1 cellular context compared by ENCODE assay signal in the genomic region with DNA sequence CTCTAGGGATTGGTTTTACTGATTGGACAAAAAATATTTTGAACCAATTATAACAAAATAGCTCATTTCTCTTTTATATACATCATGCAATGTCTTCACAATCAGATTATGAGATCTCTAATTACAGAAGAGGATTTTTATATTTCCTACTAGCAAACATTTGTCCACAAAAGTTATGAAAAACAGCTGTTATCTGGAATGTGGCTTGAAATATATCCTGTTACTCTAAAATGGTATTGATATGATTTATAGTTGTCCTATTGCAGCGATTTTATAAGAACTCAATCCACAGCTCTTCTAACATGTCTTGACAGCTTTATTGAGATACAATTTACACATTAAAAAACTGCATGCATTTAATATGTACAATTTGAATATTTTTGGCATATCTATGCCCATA.
TF ChIP-seq lines count a peak whose summit lies in the region.

No MANE protein-coding gene starts in this region.

TF ChIP-seq in WTC11, 78 proteins besides CTCF, POLR2A, EP300 and RAD21 (continued from another document):
- TF ChIP-seq, protein P1, sequence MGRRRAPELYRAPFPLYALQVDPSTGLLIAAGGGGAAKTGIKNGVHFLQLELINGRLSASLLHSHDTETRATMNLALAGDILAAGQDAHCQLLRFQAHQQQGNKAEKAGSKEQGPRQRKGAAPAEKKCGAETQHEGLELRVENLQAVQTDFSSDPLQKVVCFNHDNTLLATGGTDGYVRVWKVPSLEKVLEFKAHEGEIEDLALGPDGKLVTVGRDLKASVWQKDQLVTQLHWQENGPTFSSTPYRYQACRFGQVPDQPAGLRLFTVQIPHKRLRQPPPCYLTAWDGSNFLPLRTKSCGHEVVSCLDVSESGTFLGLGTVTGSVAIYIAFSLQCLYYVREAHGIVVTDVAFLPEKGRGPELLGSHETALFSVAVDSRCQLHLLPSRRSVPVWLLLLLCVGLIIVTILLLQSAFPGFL (CRISPR knock-in tag; IDR thresholded peaks at IDR 0.05; ENCODE audit: borderline replicate concordance), result no peak
- TF ChIP-seq, protein P2, sequence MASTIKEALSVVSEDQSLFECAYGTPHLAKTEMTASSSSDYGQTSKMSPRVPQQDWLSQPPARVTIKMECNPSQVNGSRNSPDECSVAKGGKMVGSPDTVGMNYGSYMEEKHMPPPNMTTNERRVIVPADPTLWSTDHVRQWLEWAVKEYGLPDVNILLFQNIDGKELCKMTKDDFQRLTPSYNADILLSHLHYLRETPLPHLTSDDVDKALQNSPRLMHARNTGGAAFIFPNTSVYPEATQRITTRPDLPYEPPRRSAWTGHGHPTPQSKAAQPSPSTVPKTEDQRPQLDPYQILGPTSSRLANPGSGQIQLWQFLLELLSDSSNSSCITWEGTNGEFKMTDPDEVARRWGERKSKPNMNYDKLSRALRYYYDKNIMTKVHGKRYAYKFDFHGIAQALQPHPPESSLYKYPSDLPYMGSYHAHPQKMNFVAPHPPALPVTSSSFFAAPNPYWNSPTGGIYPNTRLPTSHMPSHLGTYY (CRISPR knock-in tag; IDR thresholded peaks at IDR 0.05), result no peak
- TF ChIP-seq, protein P3, sequence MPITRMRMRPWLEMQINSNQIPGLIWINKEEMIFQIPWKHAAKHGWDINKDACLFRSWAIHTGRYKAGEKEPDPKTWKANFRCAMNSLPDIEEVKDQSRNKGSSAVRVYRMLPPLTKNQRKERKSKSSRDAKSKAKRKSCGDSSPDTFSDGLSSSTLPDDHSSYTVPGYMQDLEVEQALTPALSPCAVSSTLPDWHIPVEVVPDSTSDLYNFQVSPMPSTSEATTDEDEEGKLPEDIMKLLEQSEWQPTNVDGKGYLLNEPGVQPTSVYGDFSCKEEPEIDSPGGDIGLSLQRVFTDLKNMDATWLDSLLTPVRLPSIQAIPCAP (CRISPR knock-in tag; IDR thresholded peaks at IDR 0.05), result no peak
- TF ChIP-seq, protein P4, sequence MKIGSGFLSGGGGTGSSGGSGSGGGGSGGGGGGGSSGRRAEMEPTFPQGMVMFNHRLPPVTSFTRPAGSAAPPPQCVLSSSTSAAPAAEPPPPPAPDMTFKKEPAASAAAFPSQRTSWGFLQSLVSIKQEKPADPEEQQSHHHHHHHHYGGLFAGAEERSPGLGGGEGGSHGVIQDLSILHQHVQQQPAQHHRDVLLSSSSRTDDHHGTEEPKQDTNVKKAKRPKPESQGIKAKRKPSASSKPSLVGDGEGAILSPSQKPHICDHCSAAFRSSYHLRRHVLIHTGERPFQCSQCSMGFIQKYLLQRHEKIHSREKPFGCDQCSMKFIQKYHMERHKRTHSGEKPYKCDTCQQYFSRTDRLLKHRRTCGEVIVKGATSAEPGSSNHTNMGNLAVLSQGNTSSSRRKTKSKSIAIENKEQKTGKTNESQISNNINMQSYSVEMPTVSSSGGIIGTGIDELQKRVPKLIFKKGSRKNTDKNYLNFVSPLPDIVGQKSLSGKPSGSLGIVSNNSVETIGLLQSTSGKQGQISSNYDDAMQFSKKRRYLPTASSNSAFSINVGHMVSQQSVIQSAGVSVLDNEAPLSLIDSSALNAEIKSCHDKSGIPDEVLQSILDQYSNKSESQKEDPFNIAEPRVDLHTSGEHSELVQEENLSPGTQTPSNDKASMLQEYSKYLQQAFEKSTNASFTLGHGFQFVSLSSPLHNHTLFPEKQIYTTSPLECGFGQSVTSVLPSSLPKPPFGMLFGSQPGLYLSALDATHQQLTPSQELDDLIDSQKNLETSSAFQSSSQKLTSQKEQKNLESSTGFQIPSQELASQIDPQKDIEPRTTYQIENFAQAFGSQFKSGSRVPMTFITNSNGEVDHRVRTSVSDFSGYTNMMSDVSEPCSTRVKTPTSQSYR (CRISPR knock-in tag; IDR thresholded peaks at IDR 0.05), result no peak
- TF ChIP-seq, protein P5, sequence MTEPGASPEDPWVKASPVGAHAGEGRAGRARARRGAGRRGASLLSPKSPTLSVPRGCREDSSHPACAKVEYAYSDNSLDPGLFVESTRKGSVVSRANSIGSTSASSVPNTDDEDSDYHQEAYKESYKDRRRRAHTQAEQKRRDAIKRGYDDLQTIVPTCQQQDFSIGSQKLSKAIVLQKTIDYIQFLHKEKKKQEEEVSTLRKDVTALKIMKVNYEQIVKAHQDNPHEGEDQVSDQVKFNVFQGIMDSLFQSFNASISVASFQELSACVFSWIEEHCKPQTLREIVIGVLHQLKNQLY (CRISPR knock-in tag; IDR thresholded peaks at IDR 0.05), result no peak
